8 cellular contexts compared by ENCODE assay signal in the genomic region with DNA sequence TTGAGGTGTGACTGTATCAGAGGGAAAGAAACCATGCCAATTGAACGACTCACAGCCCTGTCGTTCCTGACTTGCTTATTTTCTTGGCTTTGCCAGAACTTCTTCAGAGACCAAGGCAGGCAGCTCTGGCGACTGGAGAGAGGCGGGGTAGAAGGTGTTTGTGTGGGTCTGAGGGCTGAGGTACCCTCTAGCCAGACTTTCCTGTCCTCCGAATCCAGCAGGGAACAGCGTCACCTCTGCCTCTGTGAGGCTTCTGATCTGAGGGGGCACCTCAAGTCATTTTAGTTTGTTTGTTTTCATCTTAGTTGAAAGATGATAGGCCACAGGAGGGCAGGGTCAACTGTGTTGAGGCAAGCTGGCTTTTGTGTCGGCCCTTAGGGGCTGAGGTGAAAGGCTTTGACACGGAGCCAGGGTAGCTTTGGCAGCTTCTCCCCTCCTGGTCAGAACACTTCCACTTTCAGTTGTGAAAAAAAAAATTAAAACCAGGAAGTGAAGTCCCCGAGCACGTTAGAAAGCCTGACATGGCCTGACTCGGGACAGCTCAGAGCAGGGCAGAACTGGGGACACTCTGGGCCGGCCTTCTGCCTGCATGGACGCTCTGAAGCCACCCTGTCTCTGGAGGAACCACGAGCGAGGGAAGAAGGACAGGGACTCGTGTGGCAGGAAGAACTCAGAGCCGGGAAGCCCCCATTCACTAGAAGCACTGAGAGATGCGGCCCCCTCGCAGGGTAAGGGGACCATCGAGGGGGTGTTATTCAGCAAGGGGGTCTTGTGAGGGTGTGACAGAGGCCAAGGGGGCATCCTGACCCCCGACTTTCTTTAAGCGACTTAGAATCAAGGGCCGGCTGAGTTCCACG. TPM values are rescaled to one million over a fixed set of nuclear protein-coding genes. Genes with fewer than 3 reads are reported as not detected.
DNase-seq lines count a peak whose midpoint lies in the region; ATAC-seq and TF ChIP-seq lines count a peak whose summit lies in the region.

No MANE protein-coding gene starts in this region.

- H3K27ac ChIP-seq in KOPT-K1 (ENCODE audit: low read depth, low read length, poor library complexity, severe bottlenecking), result peak overlapping the region; percentile 87

- H3K27me3 Mint-ChIP-seq in activated CD4-positive, alpha-beta T cell treated with anti-CD3 and anti-CD28 coated beads, Interleukin-2, amount 10 ng/mL, durations not matched to agents 24 days and 14 days, result no peaks in the 10 kb centered on the region
- H3K27me3 Mint-ChIP-seq in neural crest cell (ENCODE audit: low read depth), result no peaks in the 10 kb centered on the region

- peak; percentile 95 for ATAC-seq in GM21528 (IDR thresholded peaks at IDR 0.05; ENCODE audit: low FRiP score, unreplicated experiment)

- H3K9me3 ChIP-seq in KOPT-K1 (ENCODE audit: insufficient read depth, low read length, poor library complexity, severe bottlenecking), result no peaks in the 10 kb centered on the region

- DNase-seq in GF-D8 (lab: John Stamatoyannopoulos, UW) (peak; percentile 66), epithelial cell of proximal tubule (ENCODE audit: low read depth) (no peak), neural crest cell (ENCODE audit: low read depth, low spot score) (no peak), middle frontal gyrus (ENCODE audit: extremely low spot score, low spot score) (no peak), NCI-H1694 (lab: John Stamatoyannopoulos, UW) (no peak)
- peak; percentile 88 for DNase-seq in activated CD4-positive, alpha-beta T cell treated with anti-CD3 and anti-CD28 coated beads, Interleukin-2, amount 10 ng/mL, durations not matched to agents 24 days and 14 days

- peaks cover 19% of the 10 kb centered on the region; the same call in 1 of the 2 replicates for H3K36me3 ChIP-seq in KOPT-K1 (ENCODE audit: insufficient read depth, low read length)

- intact Hi-C loops in activated CD4-positive, alpha-beta T cell treated with anti-CD3 and anti-CD28 coated beads, Interleukin-2, amount 10 ng/mL, durations not matched to agents 24 days and 14 days (cut with micrococcal nuclease), result loop anchor here (1.0 to 2.0 kb wide), 3 partner anchors 13 to 193 kb away; partner anchors contain the start of genes GPAM and ZDHHC6

- TF ChIP-seq CTCF in epithelial cell of proximal tubule (conservative IDR thresholded peaks at IDR 0.05; ENCODE audit: low read depth, low read length), result no peak
- no peak for TF ChIP-seq CTCF in neural crest cell (conservative IDR thresholded peaks at IDR 0.05)

- peaks cover 8% of the 10 kb centered on the region for H3K9me3 Mint-ChIP-seq in activated CD4-positive, alpha-beta T cell treated with anti-CD3 and anti-CD28 coated beads, Interleukin-2, amount 10 ng/mL, durations not matched to agents 24 days and 14 days
- H3K9me3 Mint-ChIP-seq in neural crest cell, result peaks cover 2% of the 10 kb centered on the region

- peak overlapping the region; percentile 100 for H3K27ac Mint-ChIP-seq in activated CD4-positive, alpha-beta T cell treated with anti-CD3 and anti-CD28 coated beads, Interleukin-2, amount 10 ng/mL, durations not matched to agents 24 days and 14 days
- H3K27ac Mint-ChIP-seq in neural crest cell (ENCODE audit: unreplicated experiment), result peak overlapping the region; percentile 78

- H3K36me3 Mint-ChIP-seq in activated CD4-positive, alpha-beta T cell treated with anti-CD3 and anti-CD28 coated beads, Interleukin-2, amount 10 ng/mL, durations not matched to agents 24 days and 14 days (ENCODE audit: low read depth), result peaks cover 23% of the 10 kb centered on the region
- H3K36me3 Mint-ChIP-seq in neural crest cell (ENCODE audit: low read depth), result no peaks in the 10 kb centered on the region

- H3K4me1 Mint-ChIP-seq in activated CD4-positive, alpha-beta T cell treated with anti-CD3 and anti-CD28 coated beads, Interleukin-2, amount 10 ng/mL, durations not matched to agents 24 days and 14 days, result peaks cover 53% of the 10 kb centered on the region
- peaks cover 11% of the 10 kb centered on the region for H3K4me1 Mint-ChIP-seq in neural crest cell

- H3K4me3 ChIP-seq in epithelial cell of proximal tubule (ENCODE audit: low read depth, low read length), result peak overlapping the region; percentile 22

- peak overlapping the region; percentile 100 for H3K4me3 Mint-ChIP-seq in activated CD4-positive, alpha-beta T cell treated with anti-CD3 and anti-CD28 coated beads, Interleukin-2, amount 10 ng/mL, durations not matched to agents 24 days and 14 days
- no peak overlapping the region for H3K4me3 Mint-ChIP-seq in neural crest cell

RNA-seq across cellular contexts. Expression of gene ACSL5, which starts 2.0 kb away (rescaled TPM):
- total RNA-seq in activated CD4-positive, alpha-beta T cell treated with anti-CD3 and anti-CD28 coated beads, Interleukin-2, amount 10 ng/mL, durations not matched to agents 24 days and 14 days, result 42.8 and 48.6 TPM in 2 replicates
- 3.1 and 3.3 TPM in 2 replicates for total RNA-seq in epithelial cell of proximal tubule
- not detected in 2 replicates for total RNA-seq in neural crest cell

Comparison
In these comparisons a context has a peak if more than half of its experiments do, and no peak if none do; other contexts are left out.
1. DNase-seq: peak in GF-D8 (single experiment) and activated CD4-positive, alpha-beta T cell treated with anti-CD3 and anti-CD28 coated beads, Interleukin-2, amount 10 ng/mL, durations not matched to agents 24 days and 14 days (single experiment); none in epithelial cell of proximal tubule (single experiment), neural crest cell (single experiment), middle frontal gyrus (single experiment) and NCI-H1694 (single experiment).
2. RNA of gene ACSL5, which starts 2.0 kb away (total RNA-seq): 42.8 to 48.6 TPM in activated CD4-positive, alpha-beta T cell treated with anti-CD3 and anti-CD28 coated beads, Interleukin-2, amount 10 ng/mL, durations not matched to agents 24 days and 14 days; 3.1 to 3.3 TPM in epithelial cell of proximal tubule and not detected in neural crest cell; every median in the first group is over 10 times any median in the second.